ENCODE assay signal across 9 cellular contexts in genomic region chr2:159497256-159497655, GRCh38.
DNase-seq lines count a peak whose midpoint lies in the region; TF ChIP-seq lines count a peak whose summit lies in the region.
"Had no signal": no experiment of that assay in that cellular context is flagged by ENCODE, and none has a peak within 500 bp of the region (broad histone marks: within the 10 kb centered on the region; RNA-seq: fewer than 3 reads in every experiment).

No MANE protein-coding gene starts in this region.

- peak; percentile 34 for DNase-seq in NCI-H748 (lab: John Stamatoyannopoulos, UW; ENCODE audit: unreplicated experiment)
- DNase-seq in NCI-H748 treated with DMSO at 0.1 percent for 48 hours (lab: John Stamatoyannopoulos, UW), result no peak
- DNase-seq in SIG-M5 treated with dmso at 0.1 percent for 504 hours (lab: John Stamatoyannopoulos, UW; ENCODE audit: unreplicated experiment), result peak; percentile 94
- DNase-seq in fibroblast of mammary gland (ENCODE audit: low read depth), result peak; percentile 91
- DNase-seq in trophoblast cell, result peak; percentile 34 to 59
- DNase-seq in SK-N-DZ (ENCODE audit: low spot score), result no peak
- DNase-seq in KG1 (lab: John Stamatoyannopoulos, UW), result no peak
- no peak for DNase-seq in testis
- DNase-seq: activated B cell treated with CpG ODN at 0.5 μM for 24 hours had no signal

- H2AFZ ChIP-seq in trophoblast cell (ENCODE audit: insufficient read depth, low read length, poor library complexity), result no peak overlapping the region

- H4K8ac ChIP-seq in trophoblast cell (ENCODE audit: low read depth, low read length), result no peak overlapping the region

- no peaks in the 10 kb centered on the region for H3K79me2 ChIP-seq in trophoblast cell (ENCODE audit: control insufficient read depth, insufficient read depth, low read length, poor library complexity)

- no peak overlapping the region for H3K27ac ChIP-seq in trophoblast cell (ENCODE audit: low read depth, low read length)
- H3K27ac ChIP-seq in testis, result no peak overlapping the region

- no peak overlapping the region for H3K9ac ChIP-seq in trophoblast cell (ENCODE audit: low read length)

- TF ChIP-seq POLR2A in testis (IDR thresholded peaks at IDR 0.05), result no peak

- H3K23ac ChIP-seq in trophoblast cell (ENCODE audit: low read length), result no peak overlapping the region

- H3K4me3 ChIP-seq in fibroblast of mammary gland (ENCODE audit: control insufficient read depth, low read depth, low read length) (no peak overlapping the region), trophoblast cell (ENCODE audit: low read depth, low read length) (no peak overlapping the region), testis (no peak overlapping the region)

- no peaks in the 10 kb centered on the region for H3K9me3 ChIP-seq in trophoblast cell (ENCODE audit: insufficient read depth, low read depth, low read length)
- no peaks in the 10 kb centered on the region for H3K9me3 ChIP-seq in testis

- H2AK5ac ChIP-seq in trophoblast cell (ENCODE audit: low read length), result no peak overlapping the region

- H3K4me2 ChIP-seq in trophoblast cell (ENCODE audit: low read length), result no peak overlapping the region

- no peak overlapping the region for H3K4ac ChIP-seq in trophoblast cell (ENCODE audit: low read depth, low read length)

- H3K27me3 ChIP-seq in trophoblast cell (ENCODE audit: insufficient read depth, low read length), result no peaks in the 10 kb centered on the region
- H3K27me3 ChIP-seq in testis, result no peaks in the 10 kb centered on the region

- no peak overlapping the region for H2BK120ac ChIP-seq in trophoblast cell (ENCODE audit: insufficient read depth, low read length, poor library complexity)

- H4K91ac ChIP-seq in trophoblast cell (ENCODE audit: low read depth, low read length), result no peak overlapping the region

- H3K14ac ChIP-seq in trophoblast cell (ENCODE audit: low read length), result no peak overlapping the region

- no peak overlapping the region for H4K12ac ChIP-seq in trophoblast cell (ENCODE audit: low read depth, low read length)

- H3K18ac ChIP-seq in trophoblast cell (ENCODE audit: low read length), result no peak overlapping the region

- H3K36me3 ChIP-seq in trophoblast cell (ENCODE audit: control insufficient read depth in 1 of 2, insufficient read depth in 2 of 2, low read length in 2 of 2), result no peaks in the 10 kb centered on the region
- H3K36me3 ChIP-seq in testis (ENCODE audit: low read depth, missing control alignments), result no peaks in the 10 kb centered on the region

- no peaks in the 10 kb centered on the region for H3K4me1 ChIP-seq in trophoblast cell (ENCODE audit: control insufficient read depth in 1 of 2, insufficient read depth in 2 of 2, low read length in 2 of 2)
- no peaks in the 10 kb centered on the region for H3K4me1 ChIP-seq in testis

- intact Hi-C loops in testis (cut with DNase I; ENCODE audit: low total_unique reads), result no loop called here

- no peak overlapping the region for H2BK12ac ChIP-seq in trophoblast cell (ENCODE audit: low read length)

- no peak for TF ChIP-seq CTCF in fibroblast of mammary gland (conservative IDR thresholded peaks at IDR 0.05; ENCODE audit: control insufficient read depth, insufficient read depth, low read depth, low read length)
- no peak for TF ChIP-seq CTCF in testis (IDR thresholded peaks at IDR 0.05)

- H3K79me1 ChIP-seq in trophoblast cell (ENCODE audit: low read length), result no peaks in the 10 kb centered on the region

- H2BK5ac ChIP-seq in trophoblast cell (ENCODE audit: low read depth, low read length, poor library complexity), result no peak overlapping the region

Comparison
In these comparisons a context has a peak if more than half of its experiments do, and no peak if none do; other contexts are left out.
1. DNase-seq: peak in NCI-H748 (single experiment), SIG-M5 treated with dmso at 0.1 percent for 504 hours (single experiment), fibroblast of mammary gland (single experiment) and trophoblast cell (2 of 2); none in NCI-H748 treated with DMSO at 0.1 percent for 48 hours (single experiment), SK-N-DZ (single experiment), KG1 (single experiment) and testis (single experiment).